Comparison of ENCODE assay signal across 18 cellular contexts in the genomic region with DNA sequence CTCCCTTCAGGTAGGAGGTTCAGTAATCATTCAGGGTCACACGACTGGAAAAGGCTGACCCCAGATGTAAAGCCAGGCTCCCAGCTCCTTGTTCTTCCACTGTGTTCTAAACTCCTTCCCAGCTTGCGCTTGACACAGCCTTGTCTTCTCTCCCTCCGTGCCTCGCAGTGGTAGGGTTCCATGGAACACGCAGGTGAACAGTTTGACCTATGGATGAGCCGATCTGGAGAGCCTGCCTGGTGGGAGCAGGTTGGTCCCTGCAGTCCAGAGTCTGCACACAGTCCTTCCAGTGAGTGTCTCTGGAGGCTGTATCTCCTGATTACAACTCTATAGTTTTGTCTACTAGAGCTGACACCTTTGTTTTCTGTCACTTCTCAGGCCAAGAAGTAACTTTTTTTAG.
"Had no signal": no experiment of that assay in that cellular context is flagged by ENCODE, and none has a peak within 500 bp of the region (broad histone marks: within the 10 kb centered on the region; RNA-seq: fewer than 3 reads in every experiment).

No MANE protein-coding gene starts in this region.

- H3K4me3 ChIP-seq: ascending aorta, breast epithelium, lung, ovary, psoas muscle, transverse colon, vagina had no signal

- H3K27ac Mint-ChIP-seq: activated CD4-positive, alpha-beta memory T cell treated with anti-CD3 and anti-CD28 coated beads for 36 hours; activated naive CD4-positive, alpha-beta T cell treated with anti-CD3 and anti-CD28 coated beads for 36 hours; activated T-helper 2 cell treated with anti-CD3 and anti-CD28 coated beads, Interferon-gamma antibody, Interleukin-2, Interleukin-4, amounts not matched to agents 10 μg/mL and 5 μg/mL and 100 μg/mL, durations not matched to agents 14 hours and 24 hours and 36 hours; stimulated activated naive CD8-positive, alpha-beta T cell treated with anti-CD3 and anti-CD28 coated beads, Interleukin-15, Interleukin-2, amounts not matched to agents 100 ng/mL and 50 ng/mL, for 24 hours had no signal

- ATAC-seq: psoas muscle, right cardiac atrium had no signal

- H3K4me3 Mint-ChIP-seq: activated CD4-positive, alpha-beta memory T cell treated with anti-CD3 and anti-CD28 coated beads for 36 hours; activated naive CD4-positive, alpha-beta T cell treated with anti-CD3 and anti-CD28 coated beads for 36 hours; stimulated activated naive CD8-positive, alpha-beta T cell treated with anti-CD3 and anti-CD28 coated beads, Interleukin-15, Interleukin-2, amounts not matched to agents 100 ng/mL and 50 ng/mL, for 24 hours had no signal

- DNase-seq: activated CD4-positive, alpha-beta memory T cell treated with anti-CD3 and anti-CD28 coated beads for 36 hours; activated CD4-positive, alpha-beta T cell treated with anti-CD3 and anti-CD28 coated beads for 4 hours; activated naive CD4-positive, alpha-beta T cell treated with anti-CD3 and anti-CD28 coated beads for 36 hours; cerebellar nuclear complex; cortex of kidney; effector CD4-positive, alpha-beta T cell; ovary; psoas muscle; right cardiac atrium; stimulated activated CD4-positive, alpha-beta T cell treated with anti-CD3 and anti-CD28 coated beads, Interleukin-2, amount 100 ng/mL, for 24 hours; T-helper 2 cell; transverse colon had no signal

- H3K27me3 Mint-ChIP-seq: activated CD4-positive, alpha-beta memory T cell treated with anti-CD3 and anti-CD28 coated beads for 36 hours; stimulated activated naive CD8-positive, alpha-beta T cell treated with anti-CD3 and anti-CD28 coated beads, Interleukin-15, Interleukin-2, amounts not matched to agents 100 ng/mL and 50 ng/mL, for 24 hours had no signal

- H3K36me3 ChIP-seq: ascending aorta, breast epithelium, ovary, transverse colon, vagina had no signal

- H3K9me3 Mint-ChIP-seq: activated CD4-positive, alpha-beta memory T cell treated with anti-CD3 and anti-CD28 coated beads for 36 hours; activated naive CD4-positive, alpha-beta T cell treated with anti-CD3 and anti-CD28 coated beads for 36 hours; activated T-helper 2 cell treated with anti-CD3 and anti-CD28 coated beads, Interferon-gamma antibody, Interleukin-2, Interleukin-4, amounts not matched to agents 10 μg/mL and 5 μg/mL and 100 μg/mL, durations not matched to agents 14 hours and 24 hours and 36 hours; stimulated activated naive CD8-positive, alpha-beta T cell treated with anti-CD3 and anti-CD28 coated beads, Interleukin-15, Interleukin-2, amounts not matched to agents 100 ng/mL and 50 ng/mL, for 24 hours had no signal

- H3K27ac ChIP-seq: ascending aorta, breast epithelium, ovary, psoas muscle, transverse colon, vagina had no signal

- H3K4me1 ChIP-seq: ascending aorta, breast epithelium, psoas muscle, vagina had no signal

- H3K27me3 ChIP-seq: ascending aorta, breast epithelium, ovary, transverse colon, vagina had no signal

- H3K9me3 ChIP-seq: ascending aorta, breast epithelium, ovary, psoas muscle, transverse colon, vagina had no signal
